In the genomic region with DNA sequence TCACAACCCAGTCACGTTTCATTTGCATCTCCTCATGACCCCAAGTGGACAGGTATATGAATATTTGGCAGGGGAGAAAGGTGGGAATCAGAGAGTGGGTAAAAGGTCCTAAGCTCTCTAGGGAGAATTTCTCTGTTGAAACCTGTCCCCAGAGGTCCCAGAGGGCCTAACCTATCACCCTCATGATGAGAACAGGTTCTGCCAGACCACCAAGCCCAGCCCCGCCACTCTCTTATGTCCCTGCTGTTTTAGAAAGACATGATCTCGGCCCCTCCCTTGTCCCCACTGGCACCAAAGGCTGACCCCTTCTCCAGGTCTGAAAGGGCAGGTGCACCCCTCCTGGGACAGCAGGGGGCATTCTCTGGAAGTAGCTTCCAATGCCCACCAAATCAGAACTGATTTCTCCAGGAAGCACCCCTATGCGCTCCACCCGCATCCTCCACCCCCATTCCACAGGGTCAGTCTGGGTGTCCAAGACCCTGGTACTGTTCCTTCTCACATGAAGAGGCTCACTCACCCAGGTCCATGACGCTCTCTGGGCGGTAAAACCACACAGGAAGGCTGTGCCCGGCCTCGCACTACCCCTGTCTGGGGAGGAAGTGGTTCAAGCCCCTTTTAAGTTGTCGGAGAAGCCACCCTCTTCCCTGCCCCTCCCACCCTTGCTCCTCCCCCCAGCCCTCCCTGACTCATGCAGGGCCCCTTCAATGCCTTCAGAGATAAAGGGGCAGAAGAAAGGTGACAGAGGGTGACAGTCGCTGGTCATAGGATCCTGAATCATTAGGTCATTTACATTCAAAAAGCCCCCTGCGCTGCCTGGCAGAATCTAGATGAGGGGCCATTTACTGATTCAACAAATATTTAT, we compare ENCODE assay signal across 1 cellular context.
TF ChIP-seq lines count a peak whose summit lies in the region.

TSS of gene CCR7 (minus strand) at position 590 of the 862 bp plus-strand sequence. CDS start at position 527, 63 bp downstream.

TF ChIP-seq in GM12878, 131 proteins besides CTCF, POLR2A, EP300 and RAD21 (continued from another document):
- TF ChIP-seq ZBTB4 (CRISPR knock-in tag; IDR thresholded peaks at IDR 0.05) (peak; percentile 76), E2F4 (IDR thresholded peaks at IDR 0.05; ENCODE audit: low read depth, low read length) (no peak), TBL1XR1 (IDR thresholded peaks at IDR 0.05; ENCODE audit: low read depth, low read length) (peak; percentile 62; the same call in 1 of the 2 replicates), SPI1 (IDR thresholded peaks at IDR 0.05; ENCODE audit: borderline replicate concordance, insufficient read depth, low read depth, low read length) (peak; percentile 79), RFX5 (IDR thresholded peaks at IDR 0.05; ENCODE audit: low read depth, low read length) (peak; percentile 8; the same call in 1 of the 2 replicates), IRF3 (IDR thresholded peaks at IDR 0.05) (peak; percentile 53; the same call in 1 of the 2 replicates), HDAC6 (IDR thresholded peaks at IDR 0.05; ENCODE audit: unreplicated experiment) (peak; percentile 30), TCF3 (IDR thresholded peaks at IDR 0.05; ENCODE audit: borderline replicate concordance, insufficient read depth, low read depth, low read length) (peak; percentile 90; the same call in 1 of the 2 replicates)
- TF ChIP-seq, protein P1, sequence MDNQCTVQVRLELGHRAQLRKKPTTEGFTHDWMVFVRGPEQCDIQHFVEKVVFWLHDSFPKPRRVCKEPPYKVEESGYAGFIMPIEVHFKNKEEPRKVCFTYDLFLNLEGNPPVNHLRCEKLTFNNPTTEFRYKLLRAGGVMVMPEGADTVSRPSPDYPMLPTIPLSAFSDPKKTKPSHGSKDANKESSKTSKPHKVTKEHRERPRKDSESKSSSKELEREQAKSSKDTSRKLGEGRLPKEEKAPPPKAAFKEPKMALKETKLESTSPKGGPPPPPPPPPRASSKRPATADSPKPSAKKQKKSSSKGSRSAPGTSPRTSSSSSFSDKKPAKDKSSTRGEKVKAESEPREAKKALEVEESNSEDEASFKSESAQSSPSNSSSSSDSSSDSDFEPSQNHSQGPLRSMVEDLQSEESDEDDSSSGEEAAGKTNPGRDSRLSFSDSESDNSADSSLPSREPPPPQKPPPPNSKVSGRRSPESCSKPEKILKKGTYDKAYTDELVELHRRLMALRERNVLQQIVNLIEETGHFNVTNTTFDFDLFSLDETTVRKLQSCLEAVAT (IDR thresholded peaks at IDR 0.05) = peak; percentile 100
TF ChIP-seq in GM12878: peak in this region for 75.
